12 cellular contexts compared by ENCODE assay signal in genomic region chr12:91180577-91180976, GRCh38. TPM values are rescaled to one million over a fixed set of nuclear protein-coding genes. Genes with fewer than 3 reads are reported as not detected.
DNase-seq lines count a peak whose midpoint lies in the region; ATAC-seq, FAIRE-seq and TF ChIP-seq lines count a peak whose summit lies in the region.
"Had no signal": no experiment of that assay in that cellular context is flagged by ENCODE, and none has a peak within 500 bp of the region (broad histone marks: within the 10 kb centered on the region; RNA-seq: fewer than 3 reads in every experiment).

No MANE protein-coding gene starts in this region.

- DNase-seq in MCF 10A (ENCODE audit: unreplicated experiment) (peak; percentile 36), mammary epithelial cell (no peak), endothelial cell of umbilical vein (ENCODE audit: low read depth, low spot score) (peak; percentile 41), aorta (no peak), DMS53 (lab: John Stamatoyannopoulos, UW) (no peak), NCI-H1092 (lab: John Stamatoyannopoulos, UW) (no peak)
- DNase-seq: activated CD4-positive, alpha-beta T cell treated with anti-CD3 and anti-CD28 coated beads for 1 hour; islet precursor cell had no signal

- TF ChIP-seq POLR2A in endothelial cell of umbilical vein (IDR thresholded peaks at IDR 0.05; ENCODE audit: low read depth, low read length), result no peak

- ATAC-seq in aorta (ENCODE audit: low FRiP score) (peak; percentile 69), GM21381 (IDR thresholded peaks at IDR 0.05; ENCODE audit: unreplicated experiment) (no peak)
- ATAC-seq: A549 had no signal

- peaks cover 51% of the 10 kb centered on the region for H3K27me3 Mint-ChIP-seq in MCF 10A (ENCODE audit: insufficient read depth, unreplicated experiment)

- H4K20me1 ChIP-seq in mammary epithelial cell (ENCODE audit: insufficient read depth, low read length) (no peaks in the 10 kb centered on the region), endothelial cell of umbilical vein (replicated peaks; ENCODE audit: control insufficient read depth, extremely low read depth, insufficient read depth, low read length) (no peaks in the 10 kb centered on the region)

- no peak overlapping the region for H3K27ac Mint-ChIP-seq in MCF 10A (ENCODE audit: low read depth, unreplicated experiment)
- H3K27ac Mint-ChIP-seq: IgD-negative memory B cell had no signal

- FAIRE-seq in endothelial cell of umbilical vein (lab: Jason Lieb, UNC), result peak; percentile 28

- POLR2A ChIA-PET in MCF 10A (lab: Yijun Ruan, JAX), result interaction anchor here (0.6 to 4.0 kb wide), 6 partner anchors 9 to 147 kb away, joined by 4 to 27 read pairs (median 6); no protein-coding TSS in a partner anchor
- POLR2A ChIA-PET in endothelial cell of umbilical vein (lab: Charles Lee), result interaction anchor here (0.6 kb wide), 1 partner anchor 16 kb away, joined by 3 read pairs; no protein-coding TSS in a partner anchor

- no peaks in the 10 kb centered on the region for H3K9me3 Mint-ChIP-seq in MCF 10A (ENCODE audit: unreplicated experiment)
- H3K9me3 Mint-ChIP-seq: IgD-negative memory B cell had no signal

- H3K9ac ChIP-seq in mammary epithelial cell (ENCODE audit: insufficient read depth, low read length) (no peak overlapping the region), endothelial cell of umbilical vein (replicated peaks; ENCODE audit: extremely low read depth, insufficient read depth, low read length) (peak overlapping the region; percentile 27), muscle layer of colon (ENCODE audit: low read length) (peak overlapping the region; percentile 35)

- dilution Hi-C loops in mammary epithelial cell (cut with HindIII; ENCODE audit: low sequenced_read_pairs), result no loop called here
- dilution Hi-C loops in endothelial cell of umbilical vein (cut with MboI; ENCODE audit: extremely low pct_ligation_motif_present, low sequenced_read_pairs), result no loop called here

- H3K27me3 ChIP-seq in mammary epithelial cell (ENCODE audit: insufficient read depth, low read length), result no peaks in the 10 kb centered on the region
- no peaks in the 10 kb centered on the region for H3K27me3 ChIP-seq in endothelial cell of umbilical vein (ENCODE audit: control insufficient read depth in 2 of 2, insufficient read depth in 2 of 2, low read length in 2 of 2)
- no peaks in the 10 kb centered on the region for H3K27me3 ChIP-seq in muscle layer of colon (ENCODE audit: control insufficient read depth in 1 of 2, insufficient read depth in 2 of 2, low read length in 2 of 2)
- H3K27me3 ChIP-seq in aorta (ENCODE audit: control insufficient read depth in 1 of 2, insufficient read depth in 2 of 2, low read length in 1 of 2), result no peaks in the 10 kb centered on the region

- H3K4me2 ChIP-seq in mammary epithelial cell (ENCODE audit: insufficient read depth, low read depth, low read length), result no peak overlapping the region
- H3K4me2 ChIP-seq in endothelial cell of umbilical vein (ENCODE audit: insufficient read depth, low read length), result peak overlapping the region; percentile 63
- H3K4me2 ChIP-seq: A549 had no signal

- H3K4me3 ChIP-seq in mammary epithelial cell (replicated peaks in 1 of 3; ENCODE audit: insufficient read depth in 1 of 3, low read depth in 2 of 3, low read length in 3 of 3), result no peak overlapping the region
- H3K4me3 ChIP-seq in endothelial cell of umbilical vein (replicated peaks in 1 of 3; ENCODE audit: insufficient read depth in 1 of 3, low read depth in 1 of 3, low read length in 3 of 3), result peak overlapping the region in 2 of 3 experiments; percentile 27 to 61
- peak overlapping the region in 1 of 2 donors; percentile 52 for H3K4me3 ChIP-seq in muscle layer of colon (ENCODE audit: low read depth in 1 of 2, low read length in 2 of 2)
- no peak overlapping the region for H3K4me3 ChIP-seq in aorta (ENCODE audit: low read length in 2 of 2)
- H3K4me3 ChIP-seq: A549 had no signal

- BruUV-seq in MCF 10A (replicated peaks; lab: Mats Ljungman, UMichigan) (no TSS peak), mammary epithelial cell (replicated peaks; lab: Mats Ljungman, UMichigan) (no TSS peak), endothelial cell of umbilical vein (replicated peaks; lab: Mats Ljungman, UMichigan) (no TSS peak)

- TF ChIP-seq CTCF in MCF 10A (IDR thresholded peaks at IDR 0.05; ENCODE audit: unreplicated experiment), result no peak
- TF ChIP-seq CTCF in mammary epithelial cell (conservative IDR thresholded peaks at IDR 0.05 in 1 of 2, IDR thresholded peaks at IDR 0.05 in 1 of 2; ENCODE audit: extremely low read depth in 1 of 2, insufficient read depth in 1 of 2, low read depth in 1 of 2, low read length in 2 of 2), result no peak
- TF ChIP-seq CTCF in endothelial cell of umbilical vein (IDR thresholded peaks at IDR 0.05; ENCODE audit: extremely low read depth in 1 of 2, insufficient read depth in 1 of 2, low read depth in 1 of 2, low read length in 2 of 2), result no peak

- no peaks in the 10 kb centered on the region for H3K36me3 ChIP-seq in mammary epithelial cell (ENCODE audit: insufficient read depth, low read length)
- H3K36me3 ChIP-seq in endothelial cell of umbilical vein (ENCODE audit: control insufficient read depth in 2 of 2, extremely low read depth in 1 of 2, insufficient read depth in 2 of 2, low read length in 2 of 2), result no peaks in the 10 kb centered on the region
- no peaks in the 10 kb centered on the region for H3K36me3 ChIP-seq in muscle layer of colon (ENCODE audit: insufficient read depth, low read length)
- H3K36me3 ChIP-seq in aorta (ENCODE audit: control insufficient read depth in 1 of 2, insufficient read depth in 2 of 2, low read length in 1 of 2), result no peaks in the 10 kb centered on the region

- intact Hi-C loops in MCF 10A (cut with micrococcal nuclease), result no loop called here
- intact Hi-C loops in mammary epithelial cell (cut with micrococcal nuclease), result no loop called here
- intact Hi-C loops in endothelial cell of umbilical vein (cut with micrococcal nuclease), result no loop called here
- intact Hi-C loops in aorta (cut with DNase I), result no loop called here

- 38% methylated on average over 1 of the region's 1 CpG for WGBS in mammary epithelial cell (ENCODE audit: low coverage, missing lambda C conversion rate)
- 13 to 14% methylated on average over 1 of the region's 1 CpG for WGBS in aorta, 2 donors

- H3K79me2 ChIP-seq in mammary epithelial cell (ENCODE audit: insufficient read depth, low read length) (no peaks in the 10 kb centered on the region), endothelial cell of umbilical vein (ENCODE audit: control insufficient read depth, insufficient read depth, low read length) (no peaks in the 10 kb centered on the region)

- no peaks in the 10 kb centered on the region for H3K9me3 ChIP-seq in mammary epithelial cell (replicated peaks; ENCODE audit: insufficient read depth, low read length)
- H3K9me3 ChIP-seq in endothelial cell of umbilical vein (replicated peaks; ENCODE audit: control insufficient read depth, insufficient read depth, low read length), result no peaks in the 10 kb centered on the region
- H3K9me3 ChIP-seq in muscle layer of colon (ENCODE audit: low read length), result no peaks in the 10 kb centered on the region
- no peaks in the 10 kb centered on the region for H3K9me3 ChIP-seq in aorta (ENCODE audit: control insufficient read depth, low read length)
- H3K9me3 ChIP-seq: A549 had no signal

- no peaks in the 10 kb centered on the region for H3K9me1 ChIP-seq in endothelial cell of umbilical vein (replicated peaks; ENCODE audit: control insufficient read depth, extremely low read depth, insufficient read depth, low read length)

- H3K36me3 Mint-ChIP-seq in MCF 10A (ENCODE audit: insufficient read depth, unreplicated experiment), result no peaks in the 10 kb centered on the region
- H3K36me3 Mint-ChIP-seq: IgD-negative memory B cell had no signal

- in situ Hi-C loops in mammary epithelial cell (cut with MboI; ENCODE audit: low sequenced_read_pairs in 2 of 2), result no loop called here

- H3K4me1 ChIP-seq in mammary epithelial cell (ENCODE audit: insufficient read depth, low read length), result no peaks in the 10 kb centered on the region
- peaks cover 10% of the 10 kb centered on the region for H3K4me1 ChIP-seq in endothelial cell of umbilical vein (ENCODE audit: control insufficient read depth, extremely low read depth, insufficient read depth, low read length)
- H3K4me1 ChIP-seq in muscle layer of colon (ENCODE audit: insufficient read depth, low read length), result peaks cover 8% of the 10 kb centered on the region
- no peaks in the 10 kb centered on the region for H3K4me1 ChIP-seq in aorta (ENCODE audit: control insufficient read depth in 1 of 2, insufficient read depth in 2 of 2, low read length in 2 of 2)
- H3K4me1 ChIP-seq: A549 had no signal

- H2AFZ ChIP-seq in mammary epithelial cell (ENCODE audit: low read depth, low read length) (no peak overlapping the region), endothelial cell of umbilical vein (ENCODE audit: low read depth, low read length) (peak overlapping the region; percentile 92)

- CTCF ChIA-PET in MCF 10A (lab: Yijun Ruan, JAX), result interaction anchor here (0.6 to 6.7 kb wide), 4 partner anchors 148 to 1474 kb away, joined by 3 to 196 read pairs (median 24); no protein-coding TSS in a partner anchor
- CTCF ChIA-PET in mammary epithelial cell (lab: Charles Lee; ENCODE audit: low non-redundant PET), result no interaction called here
- CTCF ChIA-PET in endothelial cell of umbilical vein (lab: Charles Lee), result interaction anchor here (0.7 to 8.9 kb wide), 8 partner anchors 9 to 175 kb away, joined by 3 to 107 read pairs (median 8); no protein-coding TSS in a partner anchor

- H3K4me1 Mint-ChIP-seq in MCF 10A (ENCODE audit: insufficient read depth, unreplicated experiment), result no peaks in the 10 kb centered on the region

- H3K27ac ChIP-seq in mammary epithelial cell (ENCODE audit: insufficient read depth, low read depth, low read length), result no peak overlapping the region
- H3K27ac ChIP-seq in endothelial cell of umbilical vein (ENCODE audit: insufficient read depth, low read depth, low read length), result no peak overlapping the region
- H3K27ac ChIP-seq in muscle layer of colon (ENCODE audit: low read depth, low read length), result peak overlapping the region; percentile 40
- H3K27ac ChIP-seq in aorta (ENCODE audit: low read depth in 1 of 2, low read length in 2 of 2), result no peak overlapping the region
- H3K27ac ChIP-seq: A549 had no signal

- H3K4me3 Mint-ChIP-seq in MCF 10A (ENCODE audit: unreplicated experiment), result no peak overlapping the region
- H3K4me3 Mint-ChIP-seq: IgD-negative memory B cell had no signal

RNA-seq across cellular contexts. Expression of gene DCN, which starts 2.0 kb away (rescaled TPM):
- 33.1 and 46.5 TPM in 2 replicates for total RNA-seq in MCF 10A (2022)
- 1 to 10 TPM in 1 of 2 donors, under 1 TPM in 1; 0.75 to 3.2 TPM for total RNA-seq in mammary epithelial cell
- polyA plus RNA-seq in mammary epithelial cell, result 11.4 TPM
- not detected for polyA minus RNA-seq in mammary epithelial cell
- 0.42 TPM in 1 of 2 replicates, not detected in the other for total RNA-seq in endothelial cell of umbilical vein
- polyA plus RNA-seq in endothelial cell of umbilical vein, result 0.38 and 0.43 TPM in 2 replicates
- polyA plus RNA-seq in endothelial cell of umbilical vein (2011; cell fraction: cytosol; rRNA removed), result 0.14 and 0.34 TPM in 2 replicates
- 0.09 and 0.11 TPM in 2 replicates for polyA plus RNA-seq in endothelial cell of umbilical vein (2011; cell fraction: nucleus; rRNA removed)
- not detected in 2 replicates for polyA plus RNA-seq in endothelial cell of umbilical vein (2012)
- 1.2 TPM in 1 of 2 replicates, not detected in the other for polyA minus RNA-seq in endothelial cell of umbilical vein
- polyA minus RNA-seq in endothelial cell of umbilical vein (2011; cell fraction: cytosol; rRNA and poly(A)+ RNA removed), result not detected
- polyA minus RNA-seq in endothelial cell of umbilical vein (2011; cell fraction: nucleus; rRNA and poly(A)+ RNA removed), result 0.53 TPM in 1 of 2 replicates, not detected in the other
- total RNA-seq in aorta, result 1,000 to 10,000 TPM in 1 of 2 donors, 100 to 1,000 TPM in 1; 863 to 2,873 TPM
- 10 to 100 TPM; 27.2 to 74.0 TPM for polyA plus RNA-seq in aorta
- polyA plus RNA-seq: IgD-negative memory B cell had no signal

Comparison
In these comparisons a context has a peak if more than half of its experiments do, and no peak if none do; other contexts are left out.
1. DNase-seq: peak in MCF 10A (single experiment) and endothelial cell of umbilical vein (single experiment); none in mammary epithelial cell (single experiment), aorta (0 of 2), DMS53 (single experiment) and NCI-H1092 (single experiment).
2. H3K4me3 ChIP-seq: peak in endothelial cell of umbilical vein (2 of 3); none in mammary epithelial cell (0 of 3) and aorta (0 of 2).
3. RNA of gene DCN, which starts 2.0 kb away (total RNA-seq): 863 to 2,873 TPM in aorta; 33.1 to 46.5 TPM in MCF 10A, 0.75 to 3.2 TPM in mammary epithelial cell and 0.42 TPM in endothelial cell of umbilical vein; every median in the first group is over 10 times any median in the second.